27 cellular contexts compared by ENCODE assay signal in the genomic region with DNA sequence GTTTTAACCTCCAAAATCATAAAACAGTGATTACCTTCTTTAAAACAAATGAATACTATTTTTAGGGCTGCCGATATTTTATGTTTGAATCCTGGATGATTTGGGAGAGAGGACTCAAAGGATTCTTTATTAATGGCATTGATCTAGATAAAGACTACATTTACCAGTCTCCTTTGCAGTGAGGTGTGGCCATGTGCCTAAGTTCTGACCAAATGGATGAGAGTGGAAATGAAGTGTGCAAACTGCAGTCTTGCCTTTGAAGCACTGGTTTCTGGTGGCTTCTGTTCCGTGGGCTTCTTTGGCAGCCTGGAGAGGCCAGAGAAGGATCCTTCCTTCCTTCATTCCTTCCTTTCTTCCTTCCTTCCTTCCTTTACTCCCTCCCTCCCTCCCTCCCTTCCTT. TPM values are rescaled to one million over a fixed set of nuclear protein-coding genes. Genes with fewer than 3 reads are reported as not detected.
"Had no signal": no experiment of that assay in that cellular context is flagged by ENCODE, and none has a peak within 500 bp of the region (broad histone marks: within the 10 kb centered on the region; RNA-seq: fewer than 3 reads in every experiment).

No MANE protein-coding gene starts in this region.

- H3K27me3 ChIP-seq: stomach, suprapubic skin, testis, thyroid gland, tibial artery, tibial nerve, transverse colon, upper lobe of left lung, upper lobe of right lung, uterus, vagina had no signal

- ATAC-seq: stimulated activated effector memory CD8-positive, alpha-beta T cell treated with anti-CD3 and anti-CD28 coated beads, Interleukin-12 subunit alpha, Interleukin-12 subunit beta, amount 100 ng/mL, for 72 hours; stimulated activated memory B cell treated with anti-CD40 and anti-IgM and Interleukin-4, amounts not matched to agents 10 μg/mL and 1 μg/mL and 100 μg/mL, for 72 hours; stimulated activated naive B cell treated with anti-CD40 and anti-IgM and Interleukin-4, amounts not matched to agents 10 μg/mL and 1 μg/mL and 100 μg/mL, for 72 hours; stimulated activated naive CD8-positive, alpha-beta T cell treated with anti-CD3 and anti-CD28 coated beads, Interleukin-15, amount 100 ng/mL, for 72 hours; stimulated activated naive CD8-positive, alpha-beta T cell treated with anti-CD3 and anti-CD28 coated beads, Interleukin-15, Interleukin-2, amounts not matched to agents 100 U/mL and 50 U/mL, for 24 hours; upper lobe of right lung had no signal

- H3K4me1 ChIP-seq: suprapubic skin, testis, thyroid gland, tibial artery, tibial nerve, upper lobe of left lung, upper lobe of right lung, uterus, vagina had no signal

- FAIRE-seq: urothelium cell line had no signal

- H3K4me3 ChIP-seq: stomach, suprapubic skin, testis, thoracic aorta, thyroid gland, tibial artery, tibial nerve, transverse colon, upper lobe of left lung, upper lobe of right lung, uterus, vagina had no signal

- H3K36me3 ChIP-seq: stomach, suprapubic skin, thoracic aorta, thyroid gland, tibial artery, tibial nerve, transverse colon, upper lobe of left lung, upper lobe of right lung, uterus, vagina had no signal

- H3K27ac ChIP-seq: stomach, suprapubic skin, testis, thoracic aorta, thyroid gland, tibial artery, tibial nerve, transverse colon, upper lobe of left lung, upper lobe of right lung, uterus, vagina had no signal

- H3K9me3 ChIP-seq: stomach, suprapubic skin, testis, thoracic aorta, thyroid gland, tibial artery, tibial nerve, transverse colon, upper lobe of left lung, upper lobe of right lung, uterus, vagina had no signal

- DNase-seq: stimulated activated CD4-positive, alpha-beta T cell treated with anti-CD3 and anti-CD28 coated beads, Interleukin-2, amount 100 ng/mL, for 48 hours; stimulated activated CD4-positive, alpha-beta T cell treated with anti-CD3 and anti-CD28 coated beads, Interleukin-4, amount 100 ng/mL, for 1 hour; stimulated activated CD4-positive, alpha-beta T cell treated with anti-CD3 and anti-CD28 coated beads, Interleukin-4, amount 100 ng/mL, for 24 hours; stimulated activated CD4-positive, alpha-beta T cell treated with anti-CD3 and anti-CD28 coated beads, Interleukin-4, amount 100 ng/mL, for 4 hours; stimulated activated CD8-positive, alpha-beta memory T cell treated with anti-CD3 and anti-CD28 coated beads, Interleukin-4, amount 100 ng/mL, for 48 hours; stimulated activated naive B cell treated with anti-CD40 and anti-IgM and Interleukin-4, amounts not matched to agents 10 μg/mL and 1 μg/mL and 100 μg/mL, for 72 hours; stimulated activated naive CD4-positive, alpha-beta T cell; stimulated activated naive CD4-positive, alpha-beta T cell treated with Interleukin-2 at 50 U/mL for 16 hours; stimulated activated naive CD8-positive, alpha-beta T cell treated with anti-CD3 and anti-CD28 coated beads, Interleukin-15, amount 100 ng/mL, for 72 hours; stimulated activated naive CD8-positive, alpha-beta T cell treated with anti-CD3 and anti-CD28 coated beads, Interleukin-15, Interleukin-2, amounts not matched to agents 100 U/mL and 50 U/mL, for 24 hours; stomach; substantia nigra; testis; thyroid gland; tibial artery; transverse colon; trophoblast cell; upper lobe of left lung; upper lobe of right lung; uterus had no signal

RNA-seq across cellular contexts. Expression of a gene that starts 24.3 kb away (rescaled TPM):
- total RNA-seq: thoracic aorta, vagina had no signal
